ENCODE assay signal across 24 cellular contexts in the genomic region with DNA sequence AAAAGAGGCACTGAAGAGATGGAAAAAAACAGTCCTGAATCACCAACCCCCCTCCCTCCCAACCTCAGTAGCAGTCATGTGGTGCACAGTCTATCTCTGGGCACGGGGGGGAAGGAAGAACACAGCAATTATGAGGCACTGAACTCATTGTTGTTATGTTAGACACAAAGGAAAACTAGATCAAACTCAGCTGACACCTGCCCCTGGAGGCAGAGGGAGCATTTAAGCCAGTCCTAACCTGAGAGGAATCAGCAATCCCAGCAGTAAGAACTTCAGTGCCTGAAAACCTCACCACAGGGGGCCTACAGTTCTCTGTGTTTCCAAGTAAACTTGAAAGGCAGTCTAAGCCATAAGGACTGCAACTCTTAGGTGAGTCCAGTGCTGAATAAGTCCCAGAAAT.
DNase-seq lines count a peak whose midpoint lies in the region; FAIRE-seq and TF ChIP-seq lines count a peak whose summit lies in the region.
"Had no signal": no experiment of that assay in that cellular context is flagged by ENCODE, and none has a peak within 500 bp of the region (broad histone marks: within the 10 kb centered on the region; RNA-seq: fewer than 3 reads in every experiment).

No MANE protein-coding gene starts in this region.

- POLR2A ChIA-PET in A673 (lab: Charles Lee; ENCODE audit: low non-redundant PET), result no interaction called here

- TF ChIP-seq CTCF in A673 (conservative IDR thresholded peaks at IDR 0.05; ENCODE audit: low read depth, low read length) (no peak), GM12873 (IDR thresholded peaks at IDR 0.05; ENCODE audit: insufficient read depth, low read depth, low read length, missing control alignments) (peak; percentile 7), ascending aorta (IDR thresholded peaks at IDR 0.05) (no peak)

- no peak overlapping the region for H3K4me3 ChIP-seq in A673 (ENCODE audit: low read depth, low read length, poor library complexity, severe bottlenecking)
- no peak overlapping the region for H3K4me3 ChIP-seq in ascending aorta
- H3K4me3 ChIP-seq: lower lobe of right lung, prostate gland, SJSA1, thoracic aorta had no signal

- no TSS peak for BruUV-seq in A673 (replicated peaks; lab: Mats Ljungman, UMichigan)

- H3K9me3 ChIP-seq in A673 (ENCODE audit: low read depth, low read length, poor library complexity, severe bottlenecking), result no peaks in the 10 kb centered on the region
- no peaks in the 10 kb centered on the region for H3K9me3 ChIP-seq in ascending aorta
- H3K9me3 ChIP-seq: lower lobe of right lung, prostate gland, SJSA1, thoracic aorta had no signal

- intact Hi-C loops in A673 (cut with micrococcal nuclease; ENCODE audit: unreplicated experiment) (no loop called here), ascending aorta (cut with DNase I) (no loop called here)

- peak; percentile 9 for DNase-seq in A673 (ENCODE audit: low spot score)
- DNase-seq in NOMO-1 treated with DMSO at 0.1 percent for 48 hours (lab: John Stamatoyannopoulos, UW; ENCODE audit: unreplicated experiment), result peak; percentile 35
- DNase-seq in iPS DF 4.7 (ENCODE audit: extremely low read depth, low spot score), result peak; percentile 68
- no peak for DNase-seq in HK-2 (ENCODE audit: unreplicated experiment)
- no peak for DNase-seq in T1000 (lab: John Stamatoyannopoulos, UW)
- DNase-seq in RCC 7860 (ENCODE audit: low spot score), result no peak
- no peak for DNase-seq in ascending aorta (ENCODE audit: low spot score in 2 of 2)
- DNase-seq: activated CD4-positive, alpha-beta T cell treated with anti-CD3 and anti-CD28 coated beads, Interleukin-2, amount 50 U/mL, for 1 hour; activated naive CD4-positive, alpha-beta T cell treated with anti-CD3 and anti-CD28 coated beads for 36 hours; activated T-cell treated with anti-CD3 and anti-CD28 coated beads for 4 hours; foreskin melanocyte; lower lobe of right lung; natural killer cell; NCI-H2107; OCI-M1; small intestine; stimulated activated CD4-positive, alpha-beta T cell treated with anti-CD3 and anti-CD28 coated beads, Interleukin-4, amount 100 ng/mL, for 4 hours; stimulated activated CD8-positive, alpha-beta memory T cell treated with anti-CD3 and anti-CD28 coated beads, Interleukin-4, amount 100 ng/mL, for 48 hours had no signal

- CTCF ChIA-PET in A673 (lab: Charles Lee), result no interaction called here

- H3K27me3 ChIP-seq in A673 (replicated peaks; ENCODE audit: insufficient read depth, low read depth, low read length, poor library complexity) (peaks cover 7% of the 10 kb centered on the region), ascending aorta (no peaks in the 10 kb centered on the region)
- H3K27me3 ChIP-seq: SJSA1 had no signal

- H3K36me3 ChIP-seq in A673 (ENCODE audit: insufficient read depth, low read length, poor library complexity, severe bottlenecking) (no peaks in the 10 kb centered on the region), ascending aorta (no peaks in the 10 kb centered on the region)
- H3K36me3 ChIP-seq: lower lobe of right lung, prostate gland, SJSA1, thoracic aorta had no signal

- no peaks in the 10 kb centered on the region for H3K4me1 ChIP-seq in A673 (ENCODE audit: insufficient read depth, low read length, poor library complexity, severe bottlenecking)
- no peaks in the 10 kb centered on the region for H3K4me1 ChIP-seq in ascending aorta
- H3K4me1 ChIP-seq: prostate gland, SJSA1 had no signal

- no peak for FAIRE-seq in RCC 7860 (lab: Jason Lieb, UNC)
- FAIRE-seq: astrocyte, colon, small intestine had no signal

- H3K27ac ChIP-seq in A673 (ENCODE audit: low read depth, low read length, poor library complexity, severe bottlenecking) (no peak overlapping the region), ascending aorta (no peak overlapping the region)
- H3K27ac ChIP-seq: SJSA1, thoracic aorta had no signal

Comparison
In these comparisons a context has a peak if more than half of its experiments do, and no peak if none do; other contexts are left out.
1. DNase-seq: peak in A673 (single experiment), NOMO-1 treated with DMSO at 0.1 percent for 48 hours (single experiment) and iPS DF 4.7 (single experiment); none in HK-2 (single experiment), T1000 (single experiment), RCC 7860 (single experiment) and ascending aorta (0 of 2).